15 cellular contexts compared by ENCODE assay signal in the genomic region with DNA sequence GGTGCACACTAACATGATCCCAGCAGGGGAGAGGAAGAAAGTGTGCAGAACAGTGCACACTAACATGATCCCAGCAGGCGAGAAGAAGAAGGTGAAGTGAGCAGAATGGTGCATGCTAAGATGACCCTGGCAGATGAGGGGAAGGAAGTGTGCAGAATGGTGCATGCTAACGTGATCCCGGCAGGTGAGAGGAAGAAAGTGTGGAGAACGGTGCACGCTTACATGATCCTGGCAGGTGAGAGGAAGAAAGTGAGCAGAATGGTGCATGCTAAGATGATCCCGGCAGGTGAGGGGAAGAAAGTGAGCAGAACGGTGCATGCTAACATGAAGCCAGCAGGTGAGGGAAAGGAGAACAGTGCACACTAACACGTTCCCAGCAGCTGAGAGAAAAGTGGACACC.
"Had no signal": no experiment of that assay in that cellular context is flagged by ENCODE, and none has a peak within 500 bp of the region (broad histone marks: within the 10 kb centered on the region; RNA-seq: fewer than 3 reads in every experiment).

No MANE protein-coding gene starts in this region.

- ATAC-seq: right cardiac atrium, T-helper 17 cell had no signal

- H3K27me3 Mint-ChIP-seq: activated naive CD4-positive, alpha-beta T cell treated with anti-CD3 and anti-CD28 coated beads, Interleukin-2, amount 50 U/mL, for 24 hours had no signal

- H3K4me3 Mint-ChIP-seq: activated naive CD4-positive, alpha-beta T cell treated with anti-CD3 and anti-CD28 coated beads, Interleukin-2, amount 50 U/mL, for 24 hours; nephron; T-helper 17 cell had no signal

- H3K27ac ChIP-seq: hepatocyte had no signal

- H3K36me3 Mint-ChIP-seq: activated naive CD4-positive, alpha-beta T cell treated with anti-CD3 and anti-CD28 coated beads, Interleukin-2, amount 50 U/mL, for 24 hours had no signal

- H3K9me3 Mint-ChIP-seq: activated naive CD4-positive, alpha-beta T cell treated with anti-CD3 and anti-CD28 coated beads, Interleukin-2, amount 50 U/mL, for 24 hours; activated T-helper 2 cell treated with anti-CD3 and anti-CD28 coated beads, Interferon-gamma antibody, Interleukin-2, Interleukin-4, amounts not matched to agents 10 μg/mL and 5 μg/mL and 100 μg/mL, durations not matched to agents 14 hours and 24 hours and 36 hours had no signal

- H3K4me3 ChIP-seq: hepatocyte, smooth muscle cell had no signal

- H3K4me1 Mint-ChIP-seq: activated naive CD4-positive, alpha-beta T cell treated with anti-CD3 and anti-CD28 coated beads, Interleukin-2, amount 50 U/mL, for 24 hours; T-helper 17 cell had no signal

- H3K27ac Mint-ChIP-seq: activated naive CD4-positive, alpha-beta T cell treated with anti-CD3 and anti-CD28 coated beads, Interleukin-2, amount 50 U/mL, for 24 hours; activated T-helper 2 cell treated with anti-CD3 and anti-CD28 coated beads, Interferon-gamma antibody, Interleukin-2, Interleukin-4, amounts not matched to agents 10 μg/mL and 5 μg/mL and 100 μg/mL, durations not matched to agents 14 hours and 24 hours and 36 hours; progenitor cell of endocrine pancreas; T-helper 17 cell had no signal

- H3K27me3 ChIP-seq: hepatocyte had no signal

- DNase-seq: activated CD4-positive, alpha-beta T cell treated with anti-CD3 and anti-CD28 coated beads, Interleukin-2, amount 50 U/mL, for 1 hour; activated CD8-positive, alpha-beta memory T cell treated with anti-CD3 and anti-CD28 coated beads for 24 hours; occipital lobe; right cardiac atrium; stimulated activated CD4-positive, alpha-beta T cell treated with anti-CD3 and anti-CD28 coated beads, Interleukin-4, amount 100 ng/mL, for 4 hours; stimulated activated CD8-positive, alpha-beta memory T cell treated with anti-CD3 and anti-CD28 coated beads, Interleukin-4, amount 100 ng/mL, for 48 hours; stimulated activated naive CD4-positive, alpha-beta T cell treated with Interleukin-2 at 50 U/mL for 16 hours; T-helper 17 cell; trophoblast cell had no signal
